Comparison of ENCODE assay signal across 17 cellular contexts in genomic region chr16:69831212-69832123, GRCh38.
DNase-seq lines count a peak whose midpoint lies in the region; ATAC-seq and TF ChIP-seq lines count a peak whose summit lies in the region.
"Had no signal": no experiment of that assay in that cellular context is flagged by ENCODE, and none has a peak within 500 bp of the region (broad histone marks: within the 10 kb centered on the region; RNA-seq: fewer than 3 reads in every experiment).

No MANE protein-coding gene starts in this region.

- no peaks in the 10 kb centered on the region for H3K9me3 Mint-ChIP-seq in Calu3 (ENCODE audit: low read depth, unreplicated experiment)
- H3K9me3 Mint-ChIP-seq: CD4-positive, alpha-beta T cell had no signal

- H3K36me3 Mint-ChIP-seq in Calu3 (ENCODE audit: insufficient read depth, unreplicated experiment): no peaks in the 10 kb centered on the region

- peak overlapping the region in 5 of 8 donors; percentile 14 to 55 (median 40) for H3K27ac ChIP-seq in spleen
- H3K27ac ChIP-seq: HL-60, parathyroid adenoma, SJCRH30, VCaP had no signal

- no peaks in the 10 kb centered on the region for H3K27me3 Mint-ChIP-seq in Calu3 (ENCODE audit: unreplicated experiment)
- H3K27me3 Mint-ChIP-seq: CD4-positive, alpha-beta T cell had no signal

- BruUV-seq in Calu3 (replicated peaks; lab: Mats Ljungman, UMichigan): no TSS peak

- no peak overlapping the region for H3K4me3 ChIP-seq in fibroblast of villous mesenchyme (ENCODE audit: low read depth, low read length)
- no peak overlapping the region for H3K4me3 ChIP-seq in spleen
- H3K4me3 ChIP-seq: cardiac muscle cell, lung, SJCRH30 had no signal

- H3K27ac Mint-ChIP-seq in Calu3 (ENCODE audit: unreplicated experiment): peak overlapping the region; percentile 8
- H3K27ac Mint-ChIP-seq: CD4-positive, alpha-beta T cell had no signal

- no peaks in the 10 kb centered on the region for H3K27me3 ChIP-seq in spleen (replicated peaks in 1 of 7)
- H3K27me3 ChIP-seq: cardiac muscle cell, SJCRH30 had no signal

- TF ChIP-seq CTCF in Calu3 (IDR thresholded peaks at IDR 0.05; ENCODE audit: unreplicated experiment): no peak
- no peak for TF ChIP-seq CTCF in fibroblast of villous mesenchyme (IDR thresholded peaks at IDR 0.05; ENCODE audit: insufficient read depth, low read depth, low read length)
- no peak for TF ChIP-seq CTCF in spleen (IDR thresholded peaks at IDR 0.05 in 8 of 11, conservative IDR thresholded peaks at IDR 0.05 in 3 of 11)

- H3K36me3 ChIP-seq in spleen: peaks cover 0 to 50% (median 9%) of the 10 kb centered on the region in 6 donors
- H3K36me3 ChIP-seq: cardiac muscle cell, SJCRH30 had no signal

- peaks cover 0 to 40% (median 15%) of the 10 kb centered on the region in 6 donors for H3K4me1 ChIP-seq in spleen
- H3K4me1 ChIP-seq: parathyroid adenoma, SJCRH30 had no signal

- TF ChIP-seq POLR2A in spleen (IDR thresholded peaks at IDR 0.05): no peak

- no peak for DNase-seq in Calu3
- DNase-seq in fibroblast of villous mesenchyme (ENCODE audit: low read depth): peak; percentile 67
- no peak for DNase-seq in spleen
- no peak for DNase-seq in stimulated activated CD4-positive, alpha-beta T cell treated with anti-CD3 and anti-CD28 coated beads, Interleukin-4, amount 100 ng/mL, for 24 hours
- no peak for DNase-seq in stimulated activated CD8-positive, alpha-beta memory T cell treated with anti-CD3 and anti-CD28 coated beads, Interleukin-4, amount 100 ng/mL, for 48 hours
- no peak for DNase-seq in DMS114 treated with DMSO at 0.1 percent for 48 hours (lab: John Stamatoyannopoulos, UW; ENCODE audit: unreplicated experiment)
- DNase-seq: CD4-positive, alpha-beta T cell; NCI-H526; SJCRH30; stimulated activated CD4-positive, alpha-beta T cell treated with anti-CD3 and anti-CD28 coated beads, Interleukin-2, amount 100 ng/mL, for 48 hours had no signal

- peaks cover 31% of the 10 kb centered on the region for H3K4me1 Mint-ChIP-seq in Calu3 (ENCODE audit: low read depth, unreplicated experiment)

- no peak overlapping the region for H3K4me3 Mint-ChIP-seq in Calu3 (ENCODE audit: low read depth, unreplicated experiment)
- H3K4me3 Mint-ChIP-seq: CD4-positive, alpha-beta T cell had no signal

- H3K9me3 ChIP-seq in spleen: no peaks in the 10 kb centered on the region
- H3K9me3 ChIP-seq: SJCRH30 had no signal

- intact Hi-C loops in Calu3 (cut with micrococcal nuclease; ENCODE audit: unreplicated experiment) (loop anchor here (2.0 kb wide), 1 partner anchor 17 kb away; no protein-coding TSS in a partner anchor), spleen (cut with DNase I; ENCODE audit: low total_unique reads) (no loop called here)

- ATAC-seq in SK-N-SH treated with all-trans-retinoic acid at 6 μM for 48 hours (peak; percentile 58), HG02678 (IDR thresholded peaks at IDR 0.05; ENCODE audit: unreplicated experiment) (no peak)

- CTCF ChIA-PET in Calu3 (lab: Charles Lee): interaction anchor here (0.7 kb wide), 1 partner anchor 10 kb away, joined by 7 read pairs; no protein-coding TSS in a partner anchor

- WGBS in spleen, 5 donors: 85 to 91% (median 88%) methylated on average over 13 of the region's 13 CpGs

TF ChIP-seq in SK-N-SH treated with all-trans-retinoic acid at 6 μM for 48 hours, 23 proteins besides CTCF, POLR2A, EP300 and RAD21:
- TF ChIP-seq TSHZ2 (CRISPR knock-in tag; IDR thresholded peaks at IDR 0.05) (no peak), PATZ1 (CRISPR knock-in tag; IDR thresholded peaks at IDR 0.05; ENCODE audit: borderline replicate concordance) (no peak), CREB5 (CRISPR knock-in tag; IDR thresholded peaks at IDR 0.05; ENCODE audit: low read depth) (no peak), TCF4 (CRISPR knock-in tag; IDR thresholded peaks at IDR 0.05; ENCODE audit: borderline replicate concordance) (no peak)
